ENCODE assay signal across 34 cellular contexts in genomic region chr4:69828828-69829227, GRCh38. TPM values are rescaled to one million over a fixed set of nuclear protein-coding genes. Genes with fewer than 3 reads are reported as not detected.
A peak's percentile ranks its signal among the peaks of the same experiment; 100 is the strongest.
DNase-seq lines count a peak whose midpoint lies in the region; ATAC-seq and TF ChIP-seq lines count a peak whose summit lies in the region.
"Had no signal": no experiment of that assay in that cellular context is flagged by ENCODE, and none has a peak within 500 bp of the region (broad histone marks: within the 10 kb centered on the region; RNA-seq: fewer than 3 reads in every experiment).

No MANE protein-coding gene starts in this region.

- DNase-seq in choroid plexus epithelial cell (ENCODE audit: low read depth) = peak; percentile 63
- peak; percentile 54 for DNase-seq in retinal pigment epithelial cell (ENCODE audit: low read depth)
- no peak for DNase-seq in effector memory CD4-positive, alpha-beta T cell
- no peak for DNase-seq in NCI-H345 treated with DMSO at 0.1 percent for 48 hours (lab: John Stamatoyannopoulos, UW; ENCODE audit: unreplicated experiment)
- DNase-seq: activated CD4-positive, alpha-beta memory T cell treated with anti-CD3 and anti-CD28 coated beads for 36 hours; activated CD8-positive, alpha-beta memory T cell treated with anti-CD3 and anti-CD28 coated beads, Interleukin-2, amount 50 U/mL, for 4 hours; activated naive CD4-positive, alpha-beta T cell; activated naive CD8-positive, alpha-beta T cell treated with anti-CD3 and anti-CD28 coated beads, Interleukin-2, amount 50 U/mL, for 24 hours; CD4-positive, alpha-beta memory T cell; DMS 273 treated with DMSO at 0.1 percent for 48 hours; effector memory CD8-positive, alpha-beta T cell; erythroblast; HFFc6; left ventricle myocardium superior; naive B cell; NCI-H1105; NCI-H1930; NCI-H524; nucleus accumbens; OCI-M1; transverse colon had no signal

- no peaks in the 10 kb centered on the region for H3K36me3 ChIP-seq in gastroesophageal sphincter
- no peaks in the 10 kb centered on the region for H3K36me3 ChIP-seq in effector memory CD4-positive, alpha-beta T cell (ENCODE audit: control insufficient read depth, insufficient read depth, low read length)
- H3K36me3 ChIP-seq: transverse colon had no signal

- H3K9me3 ChIP-seq in gastroesophageal sphincter = no peaks in the 10 kb centered on the region
- H3K9me3 ChIP-seq in effector memory CD4-positive, alpha-beta T cell (ENCODE audit: control insufficient read depth, low read length) = no peaks in the 10 kb centered on the region
- H3K9me3 ChIP-seq: transverse colon had no signal

- ATAC-seq in SK-N-SH treated with all-trans-retinoic acid at 6 μM for 48 hours (peak; percentile 15), gastroesophageal sphincter (peak; percentile 27), GM18505 (IDR thresholded peaks at IDR 0.05; ENCODE audit: unreplicated experiment) (no peak), HG03378 (IDR thresholded peaks at IDR 0.05; ENCODE audit: unreplicated experiment) (no peak)
- ATAC-seq: activated CD4-positive, CD25-positive, alpha-beta regulatory T cell treated with anti-CD3 and anti-CD28 coated beads, Interleukin-2, amount 50 U/mL, for 24 hours; activated naive CD8-positive, alpha-beta T cell treated with anti-CD3 and anti-CD28 coated beads, Interleukin-2, amount 50 U/mL, for 24 hours; effector memory CD8-positive, alpha-beta T cell; left ventricle myocardium superior; stimulated activated memory B cell treated with anti-CD40 and anti-IgM and Interleukin-4, amounts not matched to agents 10 μg/mL and 1 μg/mL and 100 μg/mL, for 72 hours had no signal

- 67 to 83% methylated on average over 1 to 2 of the region's 3 CpGs for WGBS in gastroesophageal sphincter (ENCODE audit: low coverage in 1 of 2), 2 donors

- no peaks in the 10 kb centered on the region for H3K4me1 ChIP-seq in gastroesophageal sphincter
- H3K4me1 ChIP-seq in effector memory CD4-positive, alpha-beta T cell (ENCODE audit: control insufficient read depth, insufficient read depth, low read length, poor library complexity, severe bottlenecking) = no peaks in the 10 kb centered on the region

- no peak for TF ChIP-seq EP300 in gastroesophageal sphincter (IDR thresholded peaks at IDR 0.05)

- TF ChIP-seq CTCF in choroid plexus epithelial cell (conservative IDR thresholded peaks at IDR 0.05; ENCODE audit: low read depth, low read length) (no peak), gastroesophageal sphincter (IDR thresholded peaks at IDR 0.05) (no peak), retinal pigment epithelial cell (conservative IDR thresholded peaks at IDR 0.05; ENCODE audit: low read depth, low read length) (no peak)

- H3K27ac ChIP-seq in gastroesophageal sphincter = no peak overlapping the region
- H3K27ac ChIP-seq in effector memory CD4-positive, alpha-beta T cell (ENCODE audit: insufficient read depth, low read length, poor library complexity, severe bottlenecking) = no peak overlapping the region
- H3K27ac ChIP-seq: transverse colon had no signal

- H3K4me3 ChIP-seq in choroid plexus epithelial cell (ENCODE audit: low read depth, low read length) (no peak overlapping the region), gastroesophageal sphincter (no peak overlapping the region), retinal pigment epithelial cell (ENCODE audit: low read length) (no peak overlapping the region)
- H3K4me3 ChIP-seq in effector memory CD4-positive, alpha-beta T cell (ENCODE audit: insufficient read depth, low read depth, low read length, poor library complexity, severe bottlenecking) = no peak overlapping the region
- H3K4me3 ChIP-seq: transverse colon had no signal

- no peaks in the 10 kb centered on the region for H3K27me3 ChIP-seq in gastroesophageal sphincter
- H3K27me3 ChIP-seq in effector memory CD4-positive, alpha-beta T cell (replicated peaks; ENCODE audit: control insufficient read depth, insufficient read depth, low read length, poor library complexity, severe bottlenecking) = no peaks in the 10 kb centered on the region
- H3K27me3 ChIP-seq: transverse colon had no signal

- no peak for TF ChIP-seq POLR2A in gastroesophageal sphincter (IDR thresholded peaks at IDR 0.05)
- no peak for TF ChIP-seq POLR2A in GM18505 (IDR thresholded peaks at IDR 0.05; ENCODE audit: borderline replicate concordance, extremely low read depth, insufficient read depth, insufficient read length)

TF ChIP-seq in SK-N-SH treated with all-trans-retinoic acid at 6 μM for 48 hours, 23 proteins besides CTCF, POLR2A, EP300 and RAD21:
- TF ChIP-seq TCF4 (CRISPR knock-in tag; IDR thresholded peaks at IDR 0.05; ENCODE audit: borderline replicate concordance) (no peak), RARB (CRISPR knock-in tag; IDR thresholded peaks at IDR 0.05) (no peak), ZFP30 (CRISPR knock-in tag; IDR thresholded peaks at IDR 0.05) (no peak), GLIS3 (CRISPR knock-in tag; IDR thresholded peaks at IDR 0.05) (no peak), ZNF70 (CRISPR knock-in tag; IDR thresholded peaks at IDR 0.05) (no peak), ZNF8 (CRISPR knock-in tag; IDR thresholded peaks at IDR 0.05) (no peak), ISL1 (CRISPR knock-in tag; IDR thresholded peaks at IDR 0.05) (no peak), ZNF565 (CRISPR knock-in tag; conservative IDR thresholded peaks at IDR 0.05; ENCODE audit: low read depth) (no peak), CSRNP3 (CRISPR knock-in tag; IDR thresholded peaks at IDR 0.05) (no peak), CSDC2 (CRISPR knock-in tag; IDR thresholded peaks at IDR 0.05) (no peak), ESRRG (CRISPR knock-in tag; IDR thresholded peaks at IDR 0.05) (no peak), CREB5 (CRISPR knock-in tag; IDR thresholded peaks at IDR 0.05; ENCODE audit: low read depth) (no peak), PPARA (CRISPR knock-in tag; IDR thresholded peaks at IDR 0.05; ENCODE audit: borderline replicate concordance) (no peak)

RNA-seq across cellular contexts. Expression of gene SULT1E1, which starts 31.1 kb away (rescaled TPM):
- total RNA-seq in gastroesophageal sphincter = not detected
- total RNA-seq: activated CD4-positive, alpha-beta memory T cell treated with anti-CD3 and anti-CD28 coated beads for 36 hours; B cell; CD4-positive, alpha-beta memory T cell; H1; HFFc6; HT-29; left ventricle myocardium superior; M059J; mesenteric fat pad; SK-MEL-5; T-helper 1 cell treated with Interleukin-12 subunit alpha and Interleukin-12 subunit beta and Interleukin-4 antibody, amounts not matched to agents 30 ng/mL and 1 ng/mL, for 36 hours had no signal

Comparison
In these comparisons a context has a peak if more than half of its experiments do, and no peak if none do; other contexts are left out.
1. ATAC-seq: peak in SK-N-SH treated with all-trans-retinoic acid at 6 μM for 48 hours (single experiment) and gastroesophageal sphincter (single experiment); none in GM18505 (single experiment) and HG03378 (single experiment).
2. DNase-seq: peak in choroid plexus epithelial cell (single experiment) and retinal pigment epithelial cell (single experiment); none in effector memory CD4-positive, alpha-beta T cell (0 of 3) and NCI-H345 treated with DMSO at 0.1 percent for 48 hours (single experiment).